Comparison of ENCODE assay signal across 10 cellular contexts in genomic region chrY:15424633-15425259, GRCh38.
DNase-seq lines count a peak whose midpoint lies in the region; ATAC-seq and TF ChIP-seq lines count a peak whose summit lies in the region.
"Had no signal": no experiment of that assay in that cellular context is flagged by ENCODE, and none has a peak within 500 bp of the region (broad histone marks: within the 10 kb centered on the region; RNA-seq: fewer than 3 reads in every experiment).

No MANE protein-coding gene starts in this region.

- peak overlapping the region; percentile 94 for H3K27ac Mint-ChIP-seq in activated naive CD8-positive, alpha-beta T cell

- peak overlapping the region; percentile 92 for H3K4me3 Mint-ChIP-seq in activated naive CD8-positive, alpha-beta T cell

- H3K9me3 ChIP-seq in mononuclear cell (ENCODE audit: low read depth, low read length), result no peaks in the 10 kb centered on the region
- H3K9me3 ChIP-seq: gastrocnemius medialis had no signal

- no peaks in the 10 kb centered on the region for H3K36me3 Mint-ChIP-seq in activated naive CD8-positive, alpha-beta T cell

- H3K4me1 ChIP-seq in mononuclear cell (ENCODE audit: insufficient read depth, low read length), result peaks cover 8% of the 10 kb centered on the region
- H3K4me1 ChIP-seq: gastrocnemius medialis had no signal

- no peaks in the 10 kb centered on the region for H3K27me3 Mint-ChIP-seq in activated naive CD8-positive, alpha-beta T cell
- H3K27me3 Mint-ChIP-seq: T-cell had no signal

- no peak for TF ChIP-seq CTCF in dorsolateral prefrontal cortex (IDR thresholded peaks at IDR 0.05 in 54 of 56, conservative IDR thresholded peaks at IDR 0.05 in 2 of 56; ENCODE audit: low read depth in 1 of 56, partially characterized antibody in 56 of 56)

- in situ Hi-C loops in G401 (cut with HindIII; ENCODE audit: low sequenced_read_pairs), result no loop called here

- peak; percentile 2 for DNase-seq in G401 (ENCODE audit: low spot score)
- no peak for DNase-seq in T-helper 9 cell
- no peak for DNase-seq in mesenteric fat pad (ENCODE audit: low spot score)
- DNase-seq in dorsolateral prefrontal cortex, result no peak

- intact Hi-C loops in dorsolateral prefrontal cortex (cut with DNase I), result no loop called here

- peaks cover 22% of the 10 kb centered on the region for H3K4me1 Mint-ChIP-seq in activated naive CD8-positive, alpha-beta T cell (ENCODE audit: low read depth)

- H3K27me3 ChIP-seq in mononuclear cell (ENCODE audit: insufficient read depth, low read length) (no peaks in the 10 kb centered on the region), dorsolateral prefrontal cortex (no peaks in the 10 kb centered on the region)
- H3K27me3 ChIP-seq: gastrocnemius medialis had no signal

- H3K9me3 Mint-ChIP-seq in activated naive CD8-positive, alpha-beta T cell (ENCODE audit: low read depth), result no peaks in the 10 kb centered on the region

- ATAC-seq in HG02798 (IDR thresholded peaks at IDR 0.05; ENCODE audit: poor library complexity, unreplicated experiment), result peak; percentile 76
- ATAC-seq in HG02763 (IDR thresholded peaks at IDR 0.05; ENCODE audit: unreplicated experiment), result no peak
- ATAC-seq: gastrocnemius medialis had no signal

- H3K27ac ChIP-seq in dorsolateral prefrontal cortex, result no peak overlapping the region

- H3K4me3 ChIP-seq in mononuclear cell (ENCODE audit: low read length) (peak overlapping the region; percentile 26), dorsolateral prefrontal cortex (peak overlapping the region in 12 of 59 donors; percentile 15 to 64 (median 50))
